ENCODE assay signal across 25 cellular contexts in genomic region chr2:119485336-119486110, GRCh38. TPM values are rescaled to one million over a fixed set of nuclear protein-coding genes. Genes with fewer than 3 reads are reported as not detected.
DNase-seq lines count a peak whose midpoint lies in the region; TF ChIP-seq lines count a peak whose summit lies in the region.
"Had no signal": no experiment of that assay in that cellular context is flagged by ENCODE, and none has a peak within 500 bp of the region (broad histone marks: within the 10 kb centered on the region; RNA-seq: fewer than 3 reads in every experiment).

No MANE protein-coding gene starts in this region.

- no peak for TF ChIP-seq CTCF in left ventricle myocardium inferior (IDR thresholded peaks at IDR 0.05; ENCODE audit: borderline replicate concordance)
- no peak for TF ChIP-seq CTCF in nephron (IDR thresholded peaks at IDR 0.05; ENCODE audit: unreplicated experiment in 3 of 3)
- no peak for TF ChIP-seq CTCF in vagina (IDR thresholded peaks at IDR 0.05)

- peak; percentile 49 for DNase-seq in DMS 273 (lab: John Stamatoyannopoulos, UW; ENCODE audit: unreplicated experiment)
- no peak for DNase-seq in DMS 273 treated with DMSO at 0.1 percent for 48 hours (lab: John Stamatoyannopoulos, UW)
- peak; percentile 79 for DNase-seq in left ventricle myocardium inferior
- DNase-seq in vagina (ENCODE audit: extremely low spot score in 2 of 2): peak; percentile 75 to 89
- no peak for DNase-seq in SW 1271 (lab: John Stamatoyannopoulos, UW)
- DNase-seq in NAMALWA (ENCODE audit: low spot score): no peak
- DNase-seq in nucleus accumbens (lab: John Stamatoyannopoulos, UW): no peak
- DNase-seq: activated CD4-positive, alpha-beta T cell treated with anti-CD3 and anti-CD28 coated beads for 1 hour; activated gamma-delta T cell treated with Interleukin-2 at 50 U/mL for 16 hours; colonic mucosa; DMS153; foreskin melanocyte; KBM-7; NCI-H1092 treated with DMSO at 0.1 percent for 48 hours; NCI-H2107; NCI-H524; T1000; thyroid gland had no signal

- H3K27ac ChIP-seq in left ventricle myocardium inferior (replicated peaks): peak overlapping the region; percentile 92
- H3K27ac ChIP-seq in vagina: no peak overlapping the region
- H3K27ac ChIP-seq: 22Rv1; BLaER1 treated with 17β-estradiol and CSF1 and Interleukin-3, amounts not matched to agents 10 nM and 100 nM; colonic mucosa; neutrophil; SJCRH30; thyroid gland had no signal

- H3K4me1 Mint-ChIP-seq in nephron: peaks cover 29% of the 10 kb centered on the region

- intact Hi-C loops in left ventricle myocardium inferior (cut with micrococcal nuclease) (no loop called here), vagina (cut with DNase I) (no loop called here)

- H3K4me1 ChIP-seq in left ventricle myocardium inferior (peaks cover 98% of the 10 kb centered on the region), vagina (no peaks in the 10 kb centered on the region)
- H3K4me1 ChIP-seq: thyroid gland had no signal

- no peak overlapping the region for H3K4me3 Mint-ChIP-seq in nephron

- H3K9me3 Mint-ChIP-seq in nephron: no peaks in the 10 kb centered on the region

- H3K4me3 ChIP-seq in left ventricle myocardium inferior (peak overlapping the region; percentile 37), vagina (no peak overlapping the region)
- H3K4me3 ChIP-seq: BLaER1 treated with 17β-estradiol and CSF1 and Interleukin-3, amounts not matched to agents 10 nM and 100 nM; colonic mucosa; SJCRH30; thyroid gland had no signal

- H3K36me3 ChIP-seq in left ventricle myocardium inferior (no peaks in the 10 kb centered on the region), vagina (no peaks in the 10 kb centered on the region)
- H3K36me3 ChIP-seq: BLaER1 treated with 17β-estradiol and CSF1 and Interleukin-3, amounts not matched to agents 10 nM and 100 nM; colonic mucosa; neutrophil; SJCRH30; thyroid gland had no signal

- H3K9me3 ChIP-seq in left ventricle myocardium inferior (replicated peaks) (no peaks in the 10 kb centered on the region), vagina (no peaks in the 10 kb centered on the region)
- H3K9me3 ChIP-seq: BLaER1 treated with 17β-estradiol and CSF1 and Interleukin-3, amounts not matched to agents 10 nM and 100 nM; colonic mucosa; neutrophil; SJCRH30; thyroid gland had no signal

- no peak for TF ChIP-seq POLR2A in vagina (IDR thresholded peaks at IDR 0.05)

- peak overlapping the region in 2 of 3 experiments; percentile 50 to 58 for H3K27ac Mint-ChIP-seq in nephron

- peaks cover 30% of the 10 kb centered on the region for H3K27me3 Mint-ChIP-seq in nephron (ENCODE audit: low read depth)

- no peaks in the 10 kb centered on the region for H3K36me3 Mint-ChIP-seq in nephron (ENCODE audit: low read depth)

- H3K27me3 ChIP-seq in left ventricle myocardium inferior (ENCODE audit: low read depth) (no peaks in the 10 kb centered on the region), vagina (no peaks in the 10 kb centered on the region)
- H3K27me3 ChIP-seq: BLaER1 treated with 17β-estradiol and CSF1 and Interleukin-3, amounts not matched to agents 10 nM and 100 nM; colonic mucosa; neutrophil; SJCRH30; thyroid gland had no signal

RNA-seq across cellular contexts. Expression of gene SCTR, which starts 38.8 kb away (rescaled TPM):
- total RNA-seq in left ventricle myocardium inferior (1.2 TPM), vagina (not detected)
- total RNA-seq: astrocyte, mesenteric fat pad, SJCRH30, thyroid gland had no signal

RNA-seq across cellular contexts. Expression of gene TMEM37, which starts 53.9 kb away (rescaled TPM):
- 2.4 TPM for total RNA-seq in left ventricle myocardium inferior
- 3.2 TPM for total RNA-seq in vagina

RNA-seq across cellular contexts. Expression of gene CFAP221, which starts 58.7 kb away (rescaled TPM):
- total RNA-seq in left ventricle myocardium inferior (1.0 TPM), vagina (3.9 TPM)
- total RNA-seq: colonic mucosa, SJCRH30 had no signal

Comparison
In these comparisons a context has a peak if more than half of its experiments do, and no peak if none do; other contexts are left out.
1. DNase-seq: peak in DMS 273 (single experiment), left ventricle myocardium inferior (single experiment) and vagina (2 of 2); none in DMS 273 treated with DMSO at 0.1 percent for 48 hours (single experiment), SW 1271 (0 of 2), NAMALWA (single experiment) and nucleus accumbens (0 of 56).